26 cellular contexts compared by ENCODE assay signal in genomic region chr16:17289671-17290070, GRCh38.
"Had no signal": no experiment of that assay in that cellular context is flagged by ENCODE, and none has a peak within 500 bp of the region (broad histone marks: within the 10 kb centered on the region; RNA-seq: fewer than 3 reads in every experiment).

No MANE protein-coding gene starts in this region.

- H3K4me3 Mint-ChIP-seq: activated naive CD4-positive, alpha-beta T cell treated with anti-CD3 and anti-CD28 coated beads, Interleukin-2, amount 50 U/mL, for 24 hours; brain had no signal

- H3K4me3 ChIP-seq: K562, SJCRH30 had no signal

- H3K36me3 ChIP-seq: SJCRH30 had no signal

- H3K9me3 ChIP-seq: SJCRH30, SK-N-SH had no signal

- H3K27me3 ChIP-seq: SJCRH30 had no signal

- H3K9me3 Mint-ChIP-seq: activated naive CD4-positive, alpha-beta T cell treated with anti-CD3 and anti-CD28 coated beads, Interleukin-2, amount 50 U/mL, for 24 hours had no signal

- ATAC-seq: K562, Panc1, Right ventricle myocardium inferior had no signal

- H3K27ac Mint-ChIP-seq: activated naive CD4-positive, alpha-beta T cell treated with anti-CD3 and anti-CD28 coated beads, Interleukin-2, amount 50 U/mL, for 24 hours; brain had no signal

- H3K4me1 ChIP-seq: SJCRH30 had no signal

- H3K36me3 Mint-ChIP-seq: brain had no signal

- H3K27ac ChIP-seq: SJCRH30, VCaP had no signal

- DNase-seq: activated CD4-positive, alpha-beta T cell treated with anti-CD3 and anti-CD28 coated beads for 4 hours; activated CD4-positive, alpha-beta T cell treated with anti-CD3 and anti-CD28 coated beads, Interleukin-2, amount 50 U/mL, for 4 hours; activated CD4-positive, CD25-positive, alpha-beta regulatory T cell; activated T-cell treated with anti-CD3 and anti-CD28 coated beads for 4 hours; activated T-cell treated with anti-CD3 and anti-CD28 coated beads, Interleukin-2, amount 50 U/mL, for 48 hours; amniotic stem cell; Karpas-422; MM.1S; NCI-H1105 treated with DMSO at 0.1 percent for 48 hours; NCI-H1436 treated with DMSO at 0.1 percent for 48 hours; NCI-H187 treated with DMSO at 0.1 percent for 48 hours; NCI-H2081 treated with DMSO at 0.1 percent for 48 hours; NCI-H446; NCI-H524 treated with DMSO at 0.1 percent for 48 hours; NCI-H774; OCI-M1; RPMI8226; SJCRH30; SK-N-SH; T-helper 1 cell had no signal

- H3K27me3 Mint-ChIP-seq: activated naive CD4-positive, alpha-beta T cell treated with anti-CD3 and anti-CD28 coated beads, Interleukin-2, amount 50 U/mL, for 24 hours; brain had no signal
